Comparison of ENCODE assay signal across 9 cellular contexts in genomic region chr7:127885843-127886242, GRCh38.
DNase-seq lines count a peak whose midpoint lies in the region; ATAC-seq and TF ChIP-seq lines count a peak whose summit lies in the region.
"Had no signal": no experiment of that assay in that cellular context is flagged by ENCODE, and none has a peak within 500 bp of the region (broad histone marks: within the 10 kb centered on the region; RNA-seq: fewer than 3 reads in every experiment).

No MANE protein-coding gene starts in this region.

- H3K4me1 Mint-ChIP-seq in endothelial cell (ENCODE audit: unreplicated experiment) (peaks cover 59% of the 10 kb centered on the region), nephron progenitor cell (peaks cover 60% of the 10 kb centered on the region)
- H3K4me1 Mint-ChIP-seq in T-helper 2 cell treated with Interferon-gamma antibody and Interleukin-4, amounts not matched to agents 5 μg/mL and 100 μg/mL, for 36 hours (ENCODE audit: low read depth) = peaks cover 1% of the 10 kb centered on the region

- peaks cover 0 to 40% (median 0%) of the 10 kb centered on the region in 3 donors for H3K36me3 ChIP-seq in esophagus squamous epithelium

- H3K27ac ChIP-seq in esophagus squamous epithelium = no peak overlapping the region

- TF ChIP-seq POLR2A in esophagus squamous epithelium (IDR thresholded peaks at IDR 0.05) = no peak

- no peak for ATAC-seq in GM18870 (IDR thresholded peaks at IDR 0.05; ENCODE audit: unreplicated experiment)

- H3K4me3 Mint-ChIP-seq in endothelial cell (ENCODE audit: unreplicated experiment) = peak overlapping the region; percentile 32
- no peak overlapping the region for H3K4me3 Mint-ChIP-seq in nephron progenitor cell
- H3K4me3 Mint-ChIP-seq in T-helper 2 cell treated with Interferon-gamma antibody and Interleukin-4, amounts not matched to agents 5 μg/mL and 100 μg/mL, for 36 hours = no peak overlapping the region

- H3K9me3 ChIP-seq in esophagus squamous epithelium = no peaks in the 10 kb centered on the region

- peaks cover 0 to 14% (median 6%) of the 10 kb centered on the region in 3 donors for H3K4me1 ChIP-seq in esophagus squamous epithelium

- peaks cover 35% of the 10 kb centered on the region for H3K36me3 Mint-ChIP-seq in endothelial cell (ENCODE audit: low read depth, unreplicated experiment)
- H3K36me3 Mint-ChIP-seq in nephron progenitor cell (ENCODE audit: low read depth) = peaks cover 32% of the 10 kb centered on the region
- peaks cover 24% of the 10 kb centered on the region for H3K36me3 Mint-ChIP-seq in T-helper 2 cell treated with Interferon-gamma antibody and Interleukin-4, amounts not matched to agents 5 μg/mL and 100 μg/mL, for 36 hours (ENCODE audit: low read depth)

- 38 to 58% methylated on average over 4 of the region's 4 CpGs for WGBS in esophagus squamous epithelium, 2 donors

- no peaks in the 10 kb centered on the region for H3K9me3 Mint-ChIP-seq in endothelial cell (ENCODE audit: unreplicated experiment)
- no peaks in the 10 kb centered on the region for H3K9me3 Mint-ChIP-seq in nephron progenitor cell
- H3K9me3 Mint-ChIP-seq in T-helper 2 cell treated with Interferon-gamma antibody and Interleukin-4, amounts not matched to agents 5 μg/mL and 100 μg/mL, for 36 hours = no peaks in the 10 kb centered on the region

- H3K27me3 Mint-ChIP-seq in endothelial cell (ENCODE audit: unreplicated experiment) (no peaks in the 10 kb centered on the region), nephron progenitor cell (ENCODE audit: low read depth, poor library complexity) (no peaks in the 10 kb centered on the region)
- no peaks in the 10 kb centered on the region for H3K27me3 Mint-ChIP-seq in T-helper 2 cell treated with Interferon-gamma antibody and Interleukin-4, amounts not matched to agents 5 μg/mL and 100 μg/mL, for 36 hours (ENCODE audit: low read depth)

- no peak overlapping the region for H3K27ac Mint-ChIP-seq in endothelial cell (ENCODE audit: unreplicated experiment)
- peak overlapping the region; percentile 96 for H3K27ac Mint-ChIP-seq in nephron progenitor cell
- no peak overlapping the region for H3K27ac Mint-ChIP-seq in T-helper 2 cell treated with Interferon-gamma antibody and Interleukin-4, amounts not matched to agents 5 μg/mL and 100 μg/mL, for 36 hours

- intact Hi-C loops in esophagus squamous epithelium (cut with DNase I) = no loop called here

- H3K4me3 ChIP-seq in esophagus squamous epithelium = no peak overlapping the region

- H3K27me3 ChIP-seq in esophagus squamous epithelium = no peaks in the 10 kb centered on the region

- TF ChIP-seq CTCF in endothelial cell (IDR thresholded peaks at IDR 0.05; ENCODE audit: unreplicated experiment) = no peak
- no peak for TF ChIP-seq CTCF in nephron progenitor cell (IDR thresholded peaks at IDR 0.05)
- TF ChIP-seq CTCF in esophagus squamous epithelium (IDR thresholded peaks at IDR 0.05) = no peak

- DNase-seq in D341Med (ENCODE audit: low spot score) (peak; percentile 56), NCI-H524 (lab: John Stamatoyannopoulos, UW) (peak; percentile 46 to 79), endothelial cell (ENCODE audit: low spot score) (no peak), nephron progenitor cell (no peak), ureter (ENCODE audit: low spot score) (no peak), esophagus squamous epithelium (lab: John Stamatoyannopoulos, UW) (no peak)
- no peak for DNase-seq in T-helper 2 cell treated with Interferon-gamma antibody and Interleukin-4, amounts not matched to agents 5 μg/mL and 100 μg/mL, for 36 hours (ENCODE audit: low spot score)
- DNase-seq: DND-41 had no signal

Comparison
In these comparisons a context has a peak if more than half of its experiments do, and no peak if none do; other contexts are left out.
1. DNase-seq: peak in D341Med (single experiment) and NCI-H524 (2 of 2); none in endothelial cell (single experiment), nephron progenitor cell (single experiment), T-helper 2 cell treated with Interferon-gamma antibody and Interleukin-4, amounts not matched to agents 5 μg/mL and 100 μg/mL, for 36 hours (single experiment), ureter (single experiment) and esophagus squamous epithelium (single experiment).